ENCODE assay signal across 10 cellular contexts in genomic region chr4:15703439-15703838, GRCh38. TPM values are rescaled to one million over a fixed set of nuclear protein-coding genes. Genes with fewer than 3 reads are reported as not detected.
DNase-seq lines count a peak whose midpoint lies in the region; ATAC-seq and TF ChIP-seq lines count a peak whose summit lies in the region.
"Had no signal": no experiment of that assay in that cellular context is flagged by ENCODE, and none has a peak within 500 bp of the region (broad histone marks: within the 10 kb centered on the region; RNA-seq: fewer than 3 reads in every experiment).

No MANE protein-coding gene starts in this region.

- peaks cover 7% of the 10 kb centered on the region for H3K4me1 Mint-ChIP-seq in T-helper 1 cell treated with Interleukin-12 subunit alpha and Interleukin-12 subunit beta and Interleukin-4 antibody, amounts not matched to agents 30 μg/mL and 1 μg/mL, for 36 hours (ENCODE audit: low read depth)
- H3K4me1 Mint-ChIP-seq in immature natural killer cell = peaks cover 13 to 18% of the 10 kb centered on the region in 2 donors

- in situ Hi-C loops in astrocyte of the spinal cord (cut with HindIII; ENCODE audit: low sequenced_read_pairs) = no loop called here

- H3K27me3 Mint-ChIP-seq in T-helper 1 cell treated with Interleukin-12 subunit alpha and Interleukin-12 subunit beta and Interleukin-4 antibody, amounts not matched to agents 30 μg/mL and 1 μg/mL, for 36 hours (ENCODE audit: low read depth) = peaks cover 20% of the 10 kb centered on the region
- peaks cover 2 to 9% (median 4%) of the 10 kb centered on the region in 3 donors for H3K27me3 Mint-ChIP-seq in immature natural killer cell (ENCODE audit: low read depth in 3 of 3)

- ATAC-seq in HG02610 (IDR thresholded peaks at IDR 0.05; ENCODE audit: unreplicated experiment) = no peak

- peak overlapping the region; percentile 52 for H3K4me3 ChIP-seq in astrocyte of the spinal cord (ENCODE audit: low read depth, low read length)

- no peaks in the 10 kb centered on the region for H3K36me3 Mint-ChIP-seq in T-helper 1 cell treated with Interleukin-12 subunit alpha and Interleukin-12 subunit beta and Interleukin-4 antibody, amounts not matched to agents 30 μg/mL and 1 μg/mL, for 36 hours (ENCODE audit: low read depth)
- no peaks in the 10 kb centered on the region for H3K36me3 Mint-ChIP-seq in immature natural killer cell

- peak overlapping the region; percentile 75 for H3K4me3 Mint-ChIP-seq in T-helper 1 cell treated with Interleukin-12 subunit alpha and Interleukin-12 subunit beta and Interleukin-4 antibody, amounts not matched to agents 30 μg/mL and 1 μg/mL, for 36 hours
- H3K4me3 Mint-ChIP-seq in immature natural killer cell = peak overlapping the region; percentile 76 to 88 (median 87)

- no peaks in the 10 kb centered on the region for H3K9me3 Mint-ChIP-seq in T-helper 1 cell treated with Interleukin-12 subunit alpha and Interleukin-12 subunit beta and Interleukin-4 antibody, amounts not matched to agents 30 μg/mL and 1 μg/mL, for 36 hours
- H3K9me3 Mint-ChIP-seq in immature natural killer cell = peaks cover 0 to 1% (median 0%) of the 10 kb centered on the region in 6 donors

- DNase-seq in T-helper 1 cell (no peak), astrocyte of the spinal cord (ENCODE audit: low read depth, low spot score) (no peak), immature natural killer cell (no peak), SIG-M5 (lab: John Stamatoyannopoulos, UW) (no peak), NCI-H146 (lab: John Stamatoyannopoulos, UW) (no peak)
- DNase-seq: Karpas-422 had no signal

- TF ChIP-seq CTCF in astrocyte of the spinal cord (IDR thresholded peaks at IDR 0.05; ENCODE audit: low read depth, low read length) = no peak

- peak overlapping the region; percentile 6 for H3K27ac Mint-ChIP-seq in T-helper 1 cell treated with Interleukin-12 subunit alpha and Interleukin-12 subunit beta and Interleukin-4 antibody, amounts not matched to agents 30 μg/mL and 1 μg/mL, for 36 hours
- peak overlapping the region in 1 of 6 donors; percentile 32 for H3K27ac Mint-ChIP-seq in immature natural killer cell

- peak overlapping the region; percentile 48 for H3K27ac ChIP-seq in temporal lobe (ENCODE audit: low read depth, low read length)
- H3K27ac ChIP-seq: 22Rv1 had no signal

RNA-seq across cellular contexts. Expression of gene BST1, which starts 0.6 kb away (rescaled TPM):
- polyA plus RNA-seq in immature natural killer cell = 1 to 10 TPM in 2 of 3 donors, under 1 TPM in 1; 0.78 to 2.0 (median 1.1) TPM
- 2.7 TPM for total RNA-seq in temporal lobe

RNA-seq across cellular contexts. Expression of gene FAM200B, which starts 21.8 kb away (rescaled TPM):
- 10 to 100 TPM; 47.9 to 58.3 (median 50.2) TPM for polyA plus RNA-seq in immature natural killer cell
- 64.7 TPM for total RNA-seq in temporal lobe

RNA-seq across cellular contexts. Expression of gene FBXL5, which starts 48.3 kb away (rescaled TPM):
- 100 to 1,000 TPM; 116 to 249 (median 125) TPM for polyA plus RNA-seq in immature natural killer cell
- 142 TPM for total RNA-seq in temporal lobe
